In the genomic region with DNA sequence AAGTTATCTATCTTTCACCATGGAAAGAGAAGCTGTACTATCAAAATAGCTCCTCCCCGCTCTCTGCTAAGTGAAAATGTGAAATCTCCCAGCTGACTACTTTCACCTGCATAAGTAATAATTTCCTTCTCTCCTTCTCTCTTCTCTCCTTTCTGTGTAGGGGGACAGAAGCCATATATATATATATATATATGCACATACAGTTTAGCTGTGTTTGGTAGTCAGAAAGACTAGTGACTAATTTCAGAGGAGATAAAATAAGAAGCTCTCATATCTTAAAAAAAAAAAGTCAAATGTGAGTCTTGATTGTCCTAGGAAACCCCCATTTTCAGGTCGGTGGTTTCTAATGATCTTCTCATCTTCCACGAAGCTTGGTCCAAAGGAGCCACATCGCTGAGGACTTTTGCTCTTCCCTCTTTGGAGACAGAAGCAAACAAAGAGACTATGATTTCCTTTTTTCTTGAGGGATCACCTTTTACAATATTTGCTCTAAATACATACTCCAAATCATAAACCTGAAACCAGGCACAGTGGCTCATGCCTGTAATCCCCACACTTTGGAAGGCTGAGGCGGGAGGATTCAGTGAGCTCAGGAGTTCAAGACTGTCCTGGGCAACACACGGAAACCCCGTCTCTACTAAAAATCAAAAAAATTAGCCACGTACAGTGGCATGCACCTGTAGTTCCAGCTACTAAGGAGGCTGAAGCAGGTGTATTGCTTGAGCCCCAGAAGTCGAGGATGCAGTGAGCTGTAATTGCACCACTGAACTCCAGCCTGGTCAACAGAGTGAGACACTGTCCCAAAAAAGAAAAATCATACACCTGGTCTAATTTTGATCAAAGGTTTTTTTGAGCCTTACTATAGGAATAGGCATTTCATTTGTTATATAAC, we compare ENCODE assay signal across 18 cellular contexts. TPM values are rescaled to one million over a fixed set of nuclear protein-coding genes. Genes with fewer than 3 reads are reported as not detected.
DNase-seq lines count a peak whose midpoint lies in the region; ATAC-seq, FAIRE-seq and TF ChIP-seq lines count a peak whose summit lies in the region.
"Had no signal": no experiment of that assay in that cellular context is flagged by ENCODE, and none has a peak within 500 bp of the region (broad histone marks: within the 10 kb centered on the region; RNA-seq: fewer than 3 reads in every experiment).

No MANE protein-coding gene starts in this region.

- H3K9me3 ChIP-seq in K562 (replicated peaks; ENCODE audit: control insufficient read depth, insufficient read depth, low read depth, low read length) (no peaks in the 10 kb centered on the region), prostate gland (no peaks in the 10 kb centered on the region)
- H3K9me3 ChIP-seq: left lung, psoas muscle, suprapubic skin had no signal

- no peak for DNase-seq in activated naive CD4-positive, alpha-beta T cell treated with anti-CD3 and anti-CD28 coated beads, Interleukin-2, amount 50 U/mL, for 72 hours (ENCODE audit: low spot score in 2 of 2)
- no peak for DNase-seq in activated naive CD4-positive, alpha-beta T cell treated with anti-CD3 and anti-CD28 coated beads, Interleukin-2, amount 10 ng/mL, durations not matched to agents 7 days and 5 days
- DNase-seq in K562 (ENCODE audit: extremely low read depth in 1 of 4, low spot score in 3 of 4) (no peak), RCC 7860 (ENCODE audit: low spot score) (no peak), prostate gland (ENCODE audit: low spot score) (no peak)
- no peak for DNase-seq in stimulated activated naive B cell treated with anti-CD40 and anti-IgM and Interleukin-4, amounts not matched to agents 10 μg/mL and 1 μg/mL and 100 μg/mL, for 72 hours
- no peak for DNase-seq in stimulated activated CD4-positive, alpha-beta T cell treated with anti-CD3 and anti-CD28 coated beads, Interleukin-2, amount 100 ng/mL, for 24 hours
- DNase-seq: activated naive CD8-positive, alpha-beta T cell treated with anti-CD3 and anti-CD28 coated beads, Interleukin-2, amount 10 ng/mL, durations not matched to agents 7 days and 5 days; effector memory CD8-positive, alpha-beta T cell; natural killer cell; NCI-H1930; NCI-H510A had no signal

- no peaks in the 10 kb centered on the region for H3K79me2 ChIP-seq in K562 (ENCODE audit: control insufficient read depth, insufficient read depth, low read length)

- TF ChIP-seq RAD21 in K562 (CRISPR knock-in tag; conservative IDR thresholded peaks at IDR 0.05 in 1 of 2, IDR thresholded peaks at IDR 0.05 in 1 of 2): no peak

- in situ Hi-C loops in K562 (cut with MboI): no loop called here

- no peaks in the 10 kb centered on the region for H3K4me1 Mint-ChIP-seq in activated naive CD4-positive, alpha-beta T cell treated with anti-CD3 and anti-CD28 coated beads, Interleukin-2, amount 10 ng/mL, durations not matched to agents 7 days and 5 days
- peaks cover 45 to 77% of the 10 kb centered on the region in 2 donors for H3K4me1 Mint-ChIP-seq in stimulated activated naive B cell treated with anti-CD40 and anti-IgM and Interleukin-4, amounts not matched to agents 10 μg/mL and 1 μg/mL and 100 μg/mL, for 72 hours
- H3K4me1 Mint-ChIP-seq: natural killer cell had no signal

- POLR2A ChIA-PET in K562 (lab: Yijun Ruan, JAX): interaction anchor here (0.6 to 2.8 kb wide), 7 partner anchors 11 to 184 kb away, joined by 3 to 19 read pairs (median 4); a partner anchor contains a TSS

- no peaks in the 10 kb centered on the region for H3K9me1 ChIP-seq in K562 (ENCODE audit: control insufficient read depth, insufficient read depth, low read length)

- CTCF ChIA-PET in activated naive CD4-positive, alpha-beta T cell treated with anti-CD3 and anti-CD28 coated beads, Interleukin-2, amount 10 ng/mL, durations not matched to agents 7 days and 5 days (lab: Charles Lee): interaction anchor here (0.7 to 1.8 kb wide), 3 partner anchors 10 to 407 kb away, joined by 3 to 7 read pairs (median 4); no protein-coding TSS in a partner anchor
- CTCF ChIA-PET in K562 (lab: Yijun Ruan, JAX; ENCODE audit: low intra/inter-chr PET ratio): no interaction called here

- no peak overlapping the region for H3K27ac ChIP-seq in K562 (ENCODE audit: extremely low read depth, low read depth, low read length)
- no peak overlapping the region for H3K27ac ChIP-seq in prostate gland
- H3K27ac ChIP-seq: left lung, psoas muscle had no signal

- H3K4me2 ChIP-seq in K562 (ENCODE audit: insufficient read depth, low read length): no peak overlapping the region
- H3K4me2 ChIP-seq: GM23338 had no signal

- no peak for FAIRE-seq in K562 (lab: Jason Lieb, UNC)
- FAIRE-seq in RCC 7860 (lab: Jason Lieb, UNC): no peak

- BruUV-seq in K562 (replicated peaks; lab: Mats Ljungman, UMichigan): no TSS peak

- peaks cover 18% of the 10 kb centered on the region for H3K27me3 Mint-ChIP-seq in activated naive CD4-positive, alpha-beta T cell treated with anti-CD3 and anti-CD28 coated beads, Interleukin-2, amount 10 ng/mL, durations not matched to agents 7 days and 5 days
- H3K27me3 Mint-ChIP-seq in stimulated activated naive B cell treated with anti-CD40 and anti-IgM and Interleukin-4, amounts not matched to agents 10 μg/mL and 1 μg/mL and 100 μg/mL, for 72 hours: no peaks in the 10 kb centered on the region
- H3K27me3 Mint-ChIP-seq: activated naive CD8-positive, alpha-beta T cell treated with anti-CD3 and anti-CD28 coated beads, Interleukin-2, amount 10 ng/mL, durations not matched to agents 7 days and 5 days had no signal

- no peaks in the 10 kb centered on the region for H4K20me1 ChIP-seq in K562 (replicated peaks; ENCODE audit: control insufficient read depth, insufficient read depth, low read length)

- H3K27me3 ChIP-seq in K562 (ENCODE audit: control insufficient read depth in 2 of 2, insufficient read depth in 2 of 2, low read length in 2 of 2) (no peaks in the 10 kb centered on the region), prostate gland (replicated peaks; ENCODE audit: insufficient read depth) (no peaks in the 10 kb centered on the region)
- H3K27me3 ChIP-seq: cardiac muscle cell, suprapubic skin had no signal

- H2AFZ ChIP-seq in K562 (ENCODE audit: low read depth, low read length): peak overlapping the region; percentile 61
- H2AFZ ChIP-seq: GM23338 had no signal

- H3K4me1 ChIP-seq in K562 (replicated peaks in 1 of 2; ENCODE audit: control insufficient read depth in 2 of 2, insufficient read depth in 2 of 2, low read length in 2 of 2) (peaks cover 5 to 9% of the 10 kb centered on the region in 2 experiments), prostate gland (replicated peaks) (no peaks in the 10 kb centered on the region)
- H3K4me1 ChIP-seq: left lung, psoas muscle had no signal

- no peak overlapping the region for H3K4me3 Mint-ChIP-seq in activated naive CD4-positive, alpha-beta T cell treated with anti-CD3 and anti-CD28 coated beads, Interleukin-2, amount 10 ng/mL, durations not matched to agents 7 days and 5 days
- peak overlapping the region; percentile 74 to 76 for H3K4me3 Mint-ChIP-seq in stimulated activated naive B cell treated with anti-CD40 and anti-IgM and Interleukin-4, amounts not matched to agents 10 μg/mL and 1 μg/mL and 100 μg/mL, for 72 hours
- H3K4me3 Mint-ChIP-seq: activated naive CD8-positive, alpha-beta T cell treated with anti-CD3 and anti-CD28 coated beads, Interleukin-2, amount 10 ng/mL, durations not matched to agents 7 days and 5 days; effector memory CD8-positive, alpha-beta T cell; GM23338; natural killer cell had no signal

- TF ChIP-seq CTCF in K562 (IDR thresholded peaks at IDR 0.05 in 2 of 3, conservative IDR thresholded peaks at IDR 0.05 in 1 of 3; ENCODE audit: insufficient read depth in 2 of 3, low read depth in 1 of 3, low read length in 3 of 3): no peak
- TF ChIP-seq CTCF in prostate gland (IDR thresholded peaks at IDR 0.05): no peak

- intact Hi-C loops in K562 (cut with micrococcal nuclease) (no loop called here), prostate gland (cut with DNase I) (no loop called here)

- no peak for TF ChIP-seq EP300 in K562 (IDR thresholded peaks at IDR 0.05; ENCODE audit: low read length)

- H3K9me3 Mint-ChIP-seq in activated naive CD4-positive, alpha-beta T cell treated with anti-CD3 and anti-CD28 coated beads, Interleukin-2, amount 50 U/mL, for 72 hours: peaks cover 0 to 3% of the 10 kb centered on the region in 2 donors
- no peaks in the 10 kb centered on the region for H3K9me3 Mint-ChIP-seq in activated naive CD4-positive, alpha-beta T cell treated with anti-CD3 and anti-CD28 coated beads, Interleukin-2, amount 10 ng/mL, durations not matched to agents 7 days and 5 days
- peaks cover 2 to 3% of the 10 kb centered on the region in 2 donors for H3K9me3 Mint-ChIP-seq in stimulated activated naive B cell treated with anti-CD40 and anti-IgM and Interleukin-4, amounts not matched to agents 10 μg/mL and 1 μg/mL and 100 μg/mL, for 72 hours
- H3K9me3 Mint-ChIP-seq: activated naive CD8-positive, alpha-beta T cell treated with anti-CD3 and anti-CD28 coated beads, Interleukin-2, amount 10 ng/mL, durations not matched to agents 7 days and 5 days; effector memory CD8-positive, alpha-beta T cell; GM23338; natural killer cell had no signal

- no peaks in the 10 kb centered on the region for H3K36me3 Mint-ChIP-seq in activated naive CD4-positive, alpha-beta T cell treated with anti-CD3 and anti-CD28 coated beads, Interleukin-2, amount 50 U/mL, for 72 hours
- no peaks in the 10 kb centered on the region for H3K36me3 Mint-ChIP-seq in activated naive CD4-positive, alpha-beta T cell treated with anti-CD3 and anti-CD28 coated beads, Interleukin-2, amount 10 ng/mL, durations not matched to agents 7 days and 5 days
- peaks cover 3 to 8% of the 10 kb centered on the region in 2 donors for H3K36me3 Mint-ChIP-seq in stimulated activated naive B cell treated with anti-CD40 and anti-IgM and Interleukin-4, amounts not matched to agents 10 μg/mL and 1 μg/mL and 100 μg/mL, for 72 hours
- H3K36me3 Mint-ChIP-seq: activated naive CD8-positive, alpha-beta T cell treated with anti-CD3 and anti-CD28 coated beads, Interleukin-2, amount 10 ng/mL, durations not matched to agents 7 days and 5 days; natural killer cell had no signal

- H3K4me3 ChIP-seq in K562: no peak overlapping the region
- H3K4me3 ChIP-seq in prostate gland: no peak overlapping the region
- H3K4me3 ChIP-seq: cardiac muscle cell, GM23338, left lung, psoas muscle, suprapubic skin had no signal

- 59% methylated on average over 9 of the region's 9 CpGs for WGBS in K562 (ENCODE audit: insufficient coverage, low coverage, missing lambda C conversion rate)
- 66% methylated on average over 9 of the region's 9 CpGs for WGBS in prostate gland

- TF ChIP-seq POLR2A in K562 (conservative IDR thresholded peaks at IDR 0.05) (no peak), prostate gland (IDR thresholded peaks at IDR 0.05) (no peak)

- peak overlapping the region in 1 of 2 experiments; percentile 7; a peak in 1 of 4 replicates for H3K9ac ChIP-seq in K562 (ENCODE audit: insufficient read depth in 1 of 2, low read depth in 2 of 2, low read length in 2 of 2)

- H3K36me3 ChIP-seq in K562 (ENCODE audit: control insufficient read depth, insufficient read depth, low read length): no peaks in the 10 kb centered on the region
- H3K36me3 ChIP-seq in prostate gland: no peaks in the 10 kb centered on the region
- H3K36me3 ChIP-seq: cardiac muscle cell, left lung, suprapubic skin had no signal

- peak overlapping the region; percentile 6 to 76 for H3K27ac Mint-ChIP-seq in activated naive CD4-positive, alpha-beta T cell treated with anti-CD3 and anti-CD28 coated beads, Interleukin-2, amount 50 U/mL, for 72 hours
- no peak overlapping the region for H3K27ac Mint-ChIP-seq in activated naive CD4-positive, alpha-beta T cell treated with anti-CD3 and anti-CD28 coated beads, Interleukin-2, amount 10 ng/mL, durations not matched to agents 7 days and 5 days
- H3K27ac Mint-ChIP-seq in stimulated activated naive B cell treated with anti-CD40 and anti-IgM and Interleukin-4, amounts not matched to agents 10 μg/mL and 1 μg/mL and 100 μg/mL, for 72 hours: peak overlapping the region; percentile 100
- H3K27ac Mint-ChIP-seq: activated naive CD8-positive, alpha-beta T cell treated with anti-CD3 and anti-CD28 coated beads, Interleukin-2, amount 10 ng/mL, durations not matched to agents 7 days and 5 days; effector memory CD8-positive, alpha-beta T cell; GM23338; natural killer cell had no signal

- peak; percentile 71 to 77 for ATAC-seq in activated naive CD4-positive, alpha-beta T cell treated with anti-CD3 and anti-CD28 coated beads, Interleukin-2, amount 50 U/mL, for 72 hours
- peak; percentile 30 for ATAC-seq in HG02885 (IDR thresholded peaks at IDR 0.05; ENCODE audit: poor library complexity, unreplicated experiment)
- no peak; the same call in 2 of the 3 replicates for ATAC-seq in K562
- ATAC-seq in stimulated activated naive B cell treated with anti-CD40 and anti-IgM and Interleukin-4, amounts not matched to agents 10 μg/mL and 1 μg/mL and 100 μg/mL, for 72 hours (replicated peaks): peak; percentile 40 to 44
- ATAC-seq: effector memory CD8-positive, alpha-beta T cell; GM23338; left lung; natural killer cell had no signal

RNA-seq across cellular contexts. Expression of a gene that starts 30.8 kb away (rescaled TPM):
- total RNA-seq in activated naive CD4-positive, alpha-beta T cell treated with anti-CD3 and anti-CD28 coated beads, Interleukin-2, amount 50 U/mL, for 72 hours: 100 to 1,000 TPM; 234 to 281 TPM
- total RNA-seq in K562 (2011; cell fraction: chromatin; rRNA removed; ENCODE audit: low replicate concordance): 49.2 and 105 TPM in 2 replicates
- 46.6 and 50.5 TPM in 2 replicates for total RNA-seq in K562 (2011; cell fraction: nucleolus; rRNA removed)
- 63.9 and 78.0 TPM in 2 replicates for total RNA-seq in K562 (2011; cell fraction: nucleoplasm; rRNA removed)
- total RNA-seq in K562 (2014; rRNA removed): 285 and 296 TPM in 2 replicates
- 350 and 391 TPM in 2 replicates for total RNA-seq in K562 (2014; rRNA removed; fragmentation: Illumina TruSeq; extraction: Trizol)
- total RNA-seq in K562 (2015; rRNA removed; fragmentation: Illumina TruSeq; extraction: Trizol): 378 and 397 TPM in 2 replicates
- total RNA-seq in K562 (2021): 266 and 273 TPM in 2 replicates
- polyA plus RNA-seq in K562 (2011; rRNA removed): 208 and 287 TPM in 2 replicates
- polyA plus RNA-seq in K562 (2011; cell fraction: cytosol; rRNA removed): 151 and 178 TPM in 2 replicates
- 45.0 and 75.6 TPM in 2 replicates for polyA plus RNA-seq in K562 (2011; cell fraction: nucleus; rRNA removed)
- 220 and 245 TPM in 2 replicates for polyA plus RNA-seq in K562 (2012)
- 308 and 352 TPM in 2 replicates for polyA plus RNA-seq in K562 (2014; fragmentation: Illumina TruSeq; extraction: Trizol)
- 100 to 1,000 TPM; 262 to 424 TPM for polyA plus RNA-seq in K562 (2014; fragmentation: Nextera tagmentation; extraction: Ambion mirVana)
- 259 and 274 TPM in 2 replicates for polyA plus RNA-seq in K562 (2014; rRNA removed)
- polyA minus RNA-seq in K562 (2011; rRNA and poly(A)+ RNA removed): 387 and 410 TPM in 2 replicates
- 225 and 294 TPM in 2 replicates for polyA minus RNA-seq in K562 (2011; cell fraction: cytosol; rRNA and poly(A)+ RNA removed)
- polyA minus RNA-seq in K562 (2011; cell fraction: nucleus; rRNA and poly(A)+ RNA removed): 52.6 and 71.9 TPM in 2 replicates
- 100 to 1,000 TPM; 186 to 218 TPM for total RNA-seq in prostate gland

RNA-seq across cellular contexts. Expression of a gene that starts 45.6 kb away (rescaled TPM):
- 1 to 10 TPM; 3.3 to 6.8 TPM for total RNA-seq in activated naive CD4-positive, alpha-beta T cell treated with anti-CD3 and anti-CD28 coated beads, Interleukin-2, amount 50 U/mL, for 72 hours
- total RNA-seq in K562 (2011; cell fraction: chromatin; rRNA removed; ENCODE audit: low replicate concordance): 39.2 and 65.1 TPM in 2 replicates
- total RNA-seq in K562 (2011; cell fraction: nucleolus; rRNA removed): 44.0 and 45.9 TPM in 2 replicates
- total RNA-seq in K562 (2011; cell fraction: nucleoplasm; rRNA removed): 34.3 and 35.3 TPM in 2 replicates
- total RNA-seq in K562 (2014; rRNA removed): 14.6 and 17.8 TPM in 2 replicates
- total RNA-seq in K562 (2014; rRNA removed; fragmentation: Illumina TruSeq; extraction: Trizol): 4.1 and 4.2 TPM in 2 replicates
- 9.0 and 9.5 TPM in 2 replicates for total RNA-seq in K562 (2015; rRNA removed; fragmentation: Illumina TruSeq; extraction: Trizol)
- 13.9 and 14.2 TPM in 2 replicates for total RNA-seq in K562 (2021)
- polyA plus RNA-seq in K562 (2011; rRNA removed): 16.0 and 21.9 TPM in 2 replicates
- polyA plus RNA-seq in K562 (2011; cell fraction: cytosol; rRNA removed): 19.2 and 19.7 TPM in 2 replicates
- 62.2 and 65.6 TPM in 2 replicates for polyA plus RNA-seq in K562 (2011; cell fraction: nucleus; rRNA removed)
- 9.1 and 10.1 TPM in 2 replicates for polyA plus RNA-seq in K562 (2012)
- polyA plus RNA-seq in K562 (2014; fragmentation: Illumina TruSeq; extraction: Trizol): 8.6 and 8.9 TPM in 2 replicates
- 1 to 10 TPM; 1.5 to 2.2 TPM for polyA plus RNA-seq in K562 (2014; fragmentation: Nextera tagmentation; extraction: Ambion mirVana)
- polyA plus RNA-seq in K562 (2014; rRNA removed): 10.4 and 11.6 TPM in 2 replicates
- 13.3 and 18.5 TPM in 2 replicates for polyA minus RNA-seq in K562 (2011; rRNA and poly(A)+ RNA removed)
- polyA minus RNA-seq in K562 (2011; cell fraction: cytosol; rRNA and poly(A)+ RNA removed): 6.7 and 11.4 TPM in 2 replicates
- 19.4 and 22.5 TPM in 2 replicates for polyA minus RNA-seq in K562 (2011; cell fraction: nucleus; rRNA and poly(A)+ RNA removed)
- total RNA-seq in prostate gland: 10 to 100 TPM; 14.4 to 20.1 TPM

RNA-seq across cellular contexts. Expression of a gene that starts 46.0 kb away (rescaled TPM):
- total RNA-seq in activated naive CD4-positive, alpha-beta T cell treated with anti-CD3 and anti-CD28 coated beads, Interleukin-2, amount 50 U/mL, for 72 hours: 10 to 100 TPM; 51.8 to 53.5 TPM
- 410 and 519 TPM in 2 replicates for total RNA-seq in K562 (2011; cell fraction: chromatin; rRNA removed; ENCODE audit: low replicate concordance)
- total RNA-seq in K562 (2011; cell fraction: nucleolus; rRNA removed): 208 and 256 TPM in 2 replicates
- total RNA-seq in K562 (2011; cell fraction: nucleoplasm; rRNA removed): 298 and 374 TPM in 2 replicates
- total RNA-seq in K562 (2014; rRNA removed) (80.6 and 87.9 TPM in 2 replicates), K562 (2014; rRNA removed; fragmentation: Illumina TruSeq; extraction: Trizol) (77.7 and 77.8 TPM in 2 replicates), K562 (2015; rRNA removed; fragmentation: Illumina TruSeq; extraction: Trizol) (107 and 108 TPM in 2 replicates), K562 (2021) (93.5 and 95.1 TPM in 2 replicates), prostate gland (100 to 1,000 TPM in 1 of 2 donors, 10 to 100 TPM in 1; 75.0 to 172 TPM)
- polyA plus RNA-seq in K562 (2011; rRNA removed) (85.6 and 89.2 TPM in 2 replicates), K562 (2014; fragmentation: Illumina TruSeq; extraction: Trizol) (66.3 and 70.1 TPM in 2 replicates), K562 (2014; fragmentation: Nextera tagmentation; extraction: Ambion mirVana) (10 to 100 TPM; 13.4 to 23.4 TPM), K562 (2014; rRNA removed) (69.7 and 73.1 TPM in 2 replicates)
- polyA plus RNA-seq in K562 (2011; cell fraction: cytosol; rRNA removed): 69.8 and 73.7 TPM in 2 replicates
- polyA plus RNA-seq in K562 (2011; cell fraction: nucleus; rRNA removed): 239 and 245 TPM in 2 replicates
- polyA plus RNA-seq in K562 (2012): 54.6 and 57.0 TPM in 2 replicates
- 138 and 191 TPM in 2 replicates for polyA minus RNA-seq in K562 (2011; rRNA and poly(A)+ RNA removed)
- 70.7 and 86.7 TPM in 2 replicates for polyA minus RNA-seq in K562 (2011; cell fraction: cytosol; rRNA and poly(A)+ RNA removed)
- 79.0 and 120 TPM in 2 replicates for polyA minus RNA-seq in K562 (2011; cell fraction: nucleus; rRNA and poly(A)+ RNA removed)
